In the genomic region with DNA sequence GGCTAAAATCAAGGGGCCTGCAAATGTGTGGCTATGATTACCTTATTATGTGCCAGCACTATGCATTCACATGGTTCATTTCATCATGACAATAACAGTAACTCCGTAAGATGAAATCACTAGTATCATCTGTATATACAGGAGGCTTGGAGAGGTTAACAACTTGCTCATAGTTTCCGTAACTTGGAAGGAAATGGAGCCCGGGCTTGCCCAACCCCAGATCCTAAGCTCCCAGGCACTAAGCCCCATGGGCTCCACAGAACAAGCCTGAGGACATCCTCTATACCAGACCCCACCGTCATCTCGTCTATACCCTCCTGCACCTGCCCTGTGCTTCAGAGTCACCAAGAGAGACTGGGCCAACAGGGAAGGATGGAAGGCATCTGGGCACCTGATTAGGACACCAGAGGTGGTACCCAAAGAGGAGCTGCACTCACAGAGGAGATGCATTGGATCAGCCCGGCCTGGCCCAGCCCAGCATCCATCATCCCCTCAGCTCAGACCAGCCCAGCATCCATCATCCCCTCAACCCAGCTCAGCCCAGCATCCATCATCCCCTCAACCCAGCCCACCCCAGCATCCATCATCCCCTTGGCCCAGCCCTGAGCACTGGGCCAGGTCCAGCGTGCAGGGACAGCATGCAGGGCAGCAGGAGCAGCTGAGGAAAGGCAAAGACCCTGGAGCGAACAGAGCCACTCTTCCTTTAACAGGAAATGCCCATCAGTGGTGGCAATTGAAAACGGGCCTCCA, we compare ENCODE assay signal across 13 cellular contexts. TPM values are rescaled to one million over a fixed set of nuclear protein-coding genes. Genes with fewer than 3 reads are reported as not detected.
DNase-seq lines count a peak whose midpoint lies in the region; ATAC-seq and TF ChIP-seq lines count a peak whose summit lies in the region.
"Had no signal": no experiment of that assay in that cellular context is flagged by ENCODE, and none has a peak within 500 bp of the region (broad histone marks: within the 10 kb centered on the region; RNA-seq: fewer than 3 reads in every experiment).

No MANE protein-coding gene starts in this region.

- H3K27me3 Mint-ChIP-seq in T-helper 1 cell treated with Interleukin-12 subunit alpha and Interleukin-12 subunit beta and Interleukin-4 antibody, amounts not matched to agents 30 μg/mL and 1 μg/mL, for 36 hours (ENCODE audit: low read depth), result no peaks in the 10 kb centered on the region
- no peaks in the 10 kb centered on the region for H3K27me3 Mint-ChIP-seq in activated CD4-positive, alpha-beta memory T cell treated with anti-CD3 and anti-CD28 coated beads, Interleukin-2, amount 10 ng/mL, durations not matched to agents 7 days and 5 days

- H3K4me3 Mint-ChIP-seq in T-helper 1 cell treated with Interleukin-12 subunit alpha and Interleukin-12 subunit beta and Interleukin-4 antibody, amounts not matched to agents 30 μg/mL and 1 μg/mL, for 36 hours, result no peak overlapping the region
- no peak overlapping the region for H3K4me3 Mint-ChIP-seq in activated CD4-positive, alpha-beta memory T cell treated with anti-CD3 and anti-CD28 coated beads, Interleukin-2, amount 10 ng/mL, durations not matched to agents 7 days and 5 days

- no peak for TF ChIP-seq POLR2A in gastroesophageal sphincter (IDR thresholded peaks at IDR 0.05)

- CTCF ChIA-PET in activated CD4-positive, alpha-beta memory T cell treated with anti-CD3 and anti-CD28 coated beads, Interleukin-2, amount 10 ng/mL, durations not matched to agents 7 days and 5 days (lab: Charles Lee), result interaction anchor here (1.2 kb wide), 2 partner anchors 10 to 76 kb away, joined by 3 read pairs; no protein-coding TSS in a partner anchor

- peaks cover 27% of the 10 kb centered on the region for H3K36me3 Mint-ChIP-seq in T-helper 1 cell treated with Interleukin-12 subunit alpha and Interleukin-12 subunit beta and Interleukin-4 antibody, amounts not matched to agents 30 μg/mL and 1 μg/mL, for 36 hours (ENCODE audit: low read depth)
- H3K36me3 Mint-ChIP-seq in activated CD4-positive, alpha-beta memory T cell treated with anti-CD3 and anti-CD28 coated beads, Interleukin-2, amount 10 ng/mL, durations not matched to agents 7 days and 5 days (ENCODE audit: low read depth), result peaks cover 50% of the 10 kb centered on the region

- no peak for TF ChIP-seq CTCF in gastroesophageal sphincter (IDR thresholded peaks at IDR 0.05)

- peaks cover 0 to 99% (median 41%) of the 10 kb centered on the region in 3 donors for H3K4me1 ChIP-seq in gastroesophageal sphincter

- H3K36me3 ChIP-seq in gastroesophageal sphincter, result no peaks in the 10 kb centered on the region

- H3K9me3 Mint-ChIP-seq in T-helper 1 cell treated with Interleukin-12 subunit alpha and Interleukin-12 subunit beta and Interleukin-4 antibody, amounts not matched to agents 30 μg/mL and 1 μg/mL, for 36 hours, result no peaks in the 10 kb centered on the region
- no peaks in the 10 kb centered on the region for H3K9me3 Mint-ChIP-seq in activated CD4-positive, alpha-beta memory T cell treated with anti-CD3 and anti-CD28 coated beads, Interleukin-2, amount 10 ng/mL, durations not matched to agents 7 days and 5 days

- H3K4me1 Mint-ChIP-seq in T-helper 1 cell treated with Interleukin-12 subunit alpha and Interleukin-12 subunit beta and Interleukin-4 antibody, amounts not matched to agents 30 μg/mL and 1 μg/mL, for 36 hours (ENCODE audit: low read depth), result peaks cover 75% of the 10 kb centered on the region
- peaks cover 87% of the 10 kb centered on the region for H3K4me1 Mint-ChIP-seq in activated CD4-positive, alpha-beta memory T cell treated with anti-CD3 and anti-CD28 coated beads, Interleukin-2, amount 10 ng/mL, durations not matched to agents 7 days and 5 days

- no peak for DNase-seq in T-helper 1 cell
- DNase-seq in activated CD4-positive, alpha-beta memory T cell treated with anti-CD3 and anti-CD28 coated beads, Interleukin-2, amount 10 ng/mL, durations not matched to agents 7 days and 5 days, result no peak
- DNase-seq in stimulated activated CD8-positive, alpha-beta memory T cell treated with anti-CD3 and anti-CD28 coated beads, Interleukin-4, amount 100 ng/mL, for 48 hours, result peak; percentile 33
- no peak for DNase-seq in NCI-H524 treated with DMSO at 0.1 percent for 48 hours (lab: John Stamatoyannopoulos, UW)
- DNase-seq: central memory CD4-positive, alpha-beta T cell; NCI-H1930; NCI-H748 treated with DMSO at 0.1 percent for 48 hours had no signal

- no peak overlapping the region for H3K4me3 ChIP-seq in gastroesophageal sphincter

- H3K27ac Mint-ChIP-seq in T-helper 1 cell treated with Interleukin-12 subunit alpha and Interleukin-12 subunit beta and Interleukin-4 antibody, amounts not matched to agents 30 μg/mL and 1 μg/mL, for 36 hours, result peak overlapping the region; percentile 17
- H3K27ac Mint-ChIP-seq in activated CD4-positive, alpha-beta memory T cell treated with anti-CD3 and anti-CD28 coated beads, Interleukin-2, amount 10 ng/mL, durations not matched to agents 7 days and 5 days, result peak overlapping the region; percentile 5

- H3K27me3 ChIP-seq in gastroesophageal sphincter, result no peaks in the 10 kb centered on the region

- H3K9me3 ChIP-seq in gastroesophageal sphincter, result no peaks in the 10 kb centered on the region

- TF ChIP-seq EP300 in gastroesophageal sphincter (IDR thresholded peaks at IDR 0.05), result no peak

- peak overlapping the region in 3 of 4 donors; percentile 81 to 85 (median 84) for H3K27ac ChIP-seq in gastroesophageal sphincter
- H3K27ac ChIP-seq: 22Rv1, KMS-11 had no signal

- no peak for ATAC-seq in gastroesophageal sphincter
- ATAC-seq in HG02798 (IDR thresholded peaks at IDR 0.05; ENCODE audit: poor library complexity, unreplicated experiment), result no peak
- no peak for ATAC-seq in GM21526 (IDR thresholded peaks at IDR 0.05; ENCODE audit: low FRiP score, unreplicated experiment)

- 83% methylated on average over 2 to 5 of the region's 9 CpGs for WGBS in gastroesophageal sphincter (ENCODE audit: low coverage in 1 of 2), 2 donors

- POLR2A ChIA-PET in activated CD4-positive, alpha-beta memory T cell treated with anti-CD3 and anti-CD28 coated beads, Interleukin-2, amount 10 ng/mL, durations not matched to agents 7 days and 5 days (lab: Charles Lee), result interaction anchor here (1.0 to 14.5 kb wide), 6 partner anchors 10 to 128 kb away, joined by 3 to 448 read pairs (median 59); a partner anchor contains a TSS

RNA-seq across cellular contexts. Expression of a gene that starts 28.5 kb away (rescaled TPM):
- total RNA-seq in activated CD4-positive, alpha-beta memory T cell treated with anti-CD3 and anti-CD28 coated beads, Interleukin-2, amount 10 ng/mL, durations not matched to agents 7 days and 5 days, result 100 to 1,000 TPM; 100 to 106 TPM
- 10 to 100 TPM; 48.4 to 66.0 (median 63.3) TPM for total RNA-seq in gastroesophageal sphincter

RNA-seq across cellular contexts. Expression of a gene that starts 36.8 kb away (rescaled TPM):
- total RNA-seq in activated CD4-positive, alpha-beta memory T cell treated with anti-CD3 and anti-CD28 coated beads, Interleukin-2, amount 10 ng/mL, durations not matched to agents 7 days and 5 days, result 10 to 100 TPM; 12.7 to 14.3 TPM
- 10 to 100 TPM in 1 of 4 donors, 1 to 10 TPM in 3; 1.9 to 12.0 (median 4.0) TPM for total RNA-seq in gastroesophageal sphincter
